In genomic region chr13:100363874-100364273, GRCh38 we compare ENCODE assay signal across 15 cellular contexts.
DNase-seq lines count a peak whose midpoint lies in the region; FAIRE-seq and TF ChIP-seq lines count a peak whose summit lies in the region.
"Had no signal": no experiment of that assay in that cellular context is flagged by ENCODE, and none has a peak within 500 bp of the region (broad histone marks: within the 10 kb centered on the region; RNA-seq: fewer than 3 reads in every experiment).

No MANE protein-coding gene starts in this region.

- H3K79me2 ChIP-seq in neural progenitor cell (ENCODE audit: low read depth): no peaks in the 10 kb centered on the region

- FAIRE-seq in bronchial epithelial cell (lab: Jason Lieb, UNC): no peak

- no peak for TF ChIP-seq CTCF in bronchial epithelial cell (IDR thresholded peaks at IDR 0.05; ENCODE audit: insufficient read depth, low read length, severe bottlenecking)
- no peak for TF ChIP-seq CTCF in neural progenitor cell (IDR thresholded peaks at IDR 0.05)

- no peaks in the 10 kb centered on the region for H3F3A ChIP-seq in neural progenitor cell (ENCODE audit: low read depth)

- no peaks in the 10 kb centered on the region for H3K9me3 Mint-ChIP-seq in neural progenitor cell
- H3K9me3 Mint-ChIP-seq: CD4-positive, alpha-beta T cell; effector memory CD8-positive, alpha-beta T cell; naive thymus-derived CD8-positive, alpha-beta T cell; stimulated activated naive CD8-positive, alpha-beta T cell treated with anti-CD3 and anti-CD28 coated beads, Interleukin-15, Interleukin-2, amounts not matched to agents 100 ng/mL and 50 ng/mL, for 24 hours had no signal

- peaks cover 6% of the 10 kb centered on the region for H3K4me1 ChIP-seq in neural progenitor cell
- H3K4me1 ChIP-seq: HAP-1 had no signal

- H3K9me3 ChIP-seq in neural progenitor cell (ENCODE audit: low read depth): no peaks in the 10 kb centered on the region
- H3K9me3 ChIP-seq: HAP-1 had no signal

- H3K27ac ChIP-seq in neural progenitor cell: no peak overlapping the region

- no peak overlapping the region for H3K9ac ChIP-seq in neural progenitor cell

- no peak overlapping the region for H2AFZ ChIP-seq in neural progenitor cell (replicated peaks)

- no peak overlapping the region for H3K4me2 ChIP-seq in neural progenitor cell

- H3K27me3 ChIP-seq in bronchial epithelial cell (ENCODE audit: control insufficient read depth, insufficient read depth, low read length): no peaks in the 10 kb centered on the region
- no peaks in the 10 kb centered on the region for H3K27me3 ChIP-seq in neural progenitor cell

- no peak overlapping the region for H3K4me3 Mint-ChIP-seq in neural progenitor cell
- H3K4me3 Mint-ChIP-seq: CD4-positive, alpha-beta T cell; effector memory CD8-positive, alpha-beta T cell; naive thymus-derived CD8-positive, alpha-beta T cell; stimulated activated naive CD8-positive, alpha-beta T cell treated with anti-CD3 and anti-CD28 coated beads, Interleukin-15, Interleukin-2, amounts not matched to agents 100 ng/mL and 50 ng/mL, for 24 hours had no signal

- peak; percentile 65 for DNase-seq in ELR (ENCODE audit: low read depth)
- peak; percentile 45 for DNase-seq in NCI-H146 treated with DMSO at 0.1 percent for 48 hours (lab: John Stamatoyannopoulos, UW; ENCODE audit: unreplicated experiment)
- DNase-seq in bronchial epithelial cell (ENCODE audit: low read depth): peak; percentile 39
- no peak for DNase-seq in neural progenitor cell (ENCODE audit: low spot score)
- no peak for DNase-seq in SK-N-DZ (ENCODE audit: low spot score)
- DNase-seq in NCI-H526 treated with DMSO at 0.1 percent for 48 hours (lab: John Stamatoyannopoulos, UW): no peak
- DNase-seq in NCI-H1105 treated with DMSO at 0.1 percent for 48 hours (lab: John Stamatoyannopoulos, UW): no peak
- DNase-seq: anterior cingulate cortex; CD4-positive, alpha-beta T cell; effector memory CD8-positive, alpha-beta T cell; naive thymus-derived CD8-positive, alpha-beta T cell; NCI-H1092; NCI-H446 had no signal

- H3K36me3 ChIP-seq in bronchial epithelial cell (ENCODE audit: control insufficient read depth, insufficient read depth, low read length) (no peaks in the 10 kb centered on the region), neural progenitor cell (peaks cover 6% of the 10 kb centered on the region)
- H3K36me3 ChIP-seq: HAP-1 had no signal

- H3K4me1 Mint-ChIP-seq in neural progenitor cell: peaks cover 52% of the 10 kb centered on the region

- peak overlapping the region; percentile 57 for H3K27ac Mint-ChIP-seq in neural progenitor cell
- H3K27ac Mint-ChIP-seq: CD4-positive, alpha-beta T cell; effector memory CD8-positive, alpha-beta T cell; naive thymus-derived CD8-positive, alpha-beta T cell; stimulated activated naive CD8-positive, alpha-beta T cell treated with anti-CD3 and anti-CD28 coated beads, Interleukin-15, Interleukin-2, amounts not matched to agents 100 ng/mL and 50 ng/mL, for 24 hours had no signal

- no peaks in the 10 kb centered on the region for H4K20me1 ChIP-seq in neural progenitor cell (ENCODE audit: low read depth)

- no peaks in the 10 kb centered on the region for H3K27me3 Mint-ChIP-seq in neural progenitor cell (ENCODE audit: insufficient read depth, low read depth)
- H3K27me3 Mint-ChIP-seq: CD4-positive, alpha-beta T cell; effector memory CD8-positive, alpha-beta T cell; naive thymus-derived CD8-positive, alpha-beta T cell; stimulated activated naive CD8-positive, alpha-beta T cell treated with anti-CD3 and anti-CD28 coated beads, Interleukin-15, Interleukin-2, amounts not matched to agents 100 ng/mL and 50 ng/mL, for 24 hours had no signal

- H3K4me3 ChIP-seq in bronchial epithelial cell (ENCODE audit: low read depth, low read length): no peak overlapping the region
- no peak overlapping the region for H3K4me3 ChIP-seq in neural progenitor cell
- H3K4me3 ChIP-seq: HAP-1 had no signal

- peaks cover 16% of the 10 kb centered on the region for H3K36me3 Mint-ChIP-seq in neural progenitor cell

Comparison
In these comparisons a context has a peak if more than half of its experiments do, and no peak if none do; other contexts are left out.
1. DNase-seq: peak in ELR (single experiment), NCI-H146 treated with DMSO at 0.1 percent for 48 hours (single experiment) and bronchial epithelial cell (single experiment); none in neural progenitor cell (single experiment), SK-N-DZ (single experiment), NCI-H526 treated with DMSO at 0.1 percent for 48 hours (single experiment) and NCI-H1105 treated with DMSO at 0.1 percent for 48 hours (single experiment).